Comparison of ENCODE assay signal across 15 cellular contexts in the genomic region with DNA sequence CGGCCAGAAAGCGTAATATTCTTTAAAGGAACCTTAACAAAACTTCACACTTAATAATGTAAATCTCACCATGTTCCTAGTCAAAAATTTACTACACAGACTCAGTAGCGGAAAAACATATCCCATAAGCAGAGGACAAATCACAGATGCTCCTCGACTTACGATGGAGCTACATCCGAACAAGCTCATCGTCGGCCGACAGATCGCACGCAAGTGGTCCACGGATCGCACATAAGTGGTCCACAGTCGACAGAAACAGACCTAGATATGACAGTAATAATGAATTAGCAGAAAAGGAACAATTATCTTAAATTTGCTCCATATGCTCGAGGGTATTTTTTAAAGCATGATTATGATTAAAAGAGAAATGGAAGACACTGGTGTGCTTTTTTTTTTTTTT.
"Had no signal": no experiment of that assay in that cellular context is flagged by ENCODE, and none has a peak within 500 bp of the region (broad histone marks: within the 10 kb centered on the region; RNA-seq: fewer than 3 reads in every experiment).

No MANE protein-coding gene starts in this region.

- H3K9ac ChIP-seq: SK-N-SH had no signal

- H3K27ac Mint-ChIP-seq: activated CD4-positive, alpha-beta T cell treated with anti-CD3 and anti-CD28 coated beads for 36 hours; activated CD8-positive, alpha-beta T cell treated with anti-CD3 and anti-CD28 coated beads for 36 hours; activated T-cell treated with anti-CD3 and anti-CD28 coated beads, Interleukin-2, amount 50 U/mL, for 72 hours; immature natural killer cell; T-helper 2 cell treated with Interferon-gamma antibody and Interleukin-4, amounts not matched to agents 5 μg/mL and 100 μg/mL, for 36 hours had no signal

- H3K4me3 Mint-ChIP-seq: activated CD4-positive, alpha-beta T cell treated with anti-CD3 and anti-CD28 coated beads for 36 hours; activated CD8-positive, alpha-beta T cell treated with anti-CD3 and anti-CD28 coated beads for 36 hours; activated T-cell treated with anti-CD3 and anti-CD28 coated beads, Interleukin-2, amount 50 U/mL, for 72 hours; immature natural killer cell; T-helper 2 cell treated with Interferon-gamma antibody and Interleukin-4, amounts not matched to agents 5 μg/mL and 100 μg/mL, for 36 hours had no signal

- H3K4me3 ChIP-seq: ascending aorta, gastroesophageal sphincter, thyroid gland, uterus had no signal

- H3K4me1 ChIP-seq: uterus had no signal

- H3K27ac ChIP-seq: ascending aorta, gastroesophageal sphincter, thyroid gland, uterus had no signal

- H3K4me2 ChIP-seq: SK-N-SH had no signal

- DNase-seq: activated CD4-positive, alpha-beta T cell treated with anti-CD3 and anti-CD28 coated beads for 36 hours; activated CD8-positive, alpha-beta T cell treated with anti-CD3 and anti-CD28 coated beads for 36 hours; activated naive CD4-positive, alpha-beta T cell treated with anti-CD3 and anti-CD28 coated beads, Interleukin-2, amount 50 U/mL, for 16 hours; activated T-cell treated with anti-CD3 and anti-CD28 coated beads, Interleukin-2, amount 50 U/mL, for 72 hours; cortex of kidney; immature natural killer cell; mammary epithelial cell; SK-N-SH; stimulated activated naive CD4-positive, alpha-beta T cell treated with Interleukin-2 at 50 U/mL for 16 hours; thyroid gland had no signal

- H3K27me3 Mint-ChIP-seq: activated CD4-positive, alpha-beta T cell treated with anti-CD3 and anti-CD28 coated beads for 36 hours; activated CD8-positive, alpha-beta T cell treated with anti-CD3 and anti-CD28 coated beads for 36 hours had no signal

- ATAC-seq: activated CD4-positive, alpha-beta T cell treated with anti-CD3 and anti-CD28 coated beads for 36 hours; activated CD8-positive, alpha-beta T cell treated with anti-CD3 and anti-CD28 coated beads for 36 hours; activated T-cell treated with anti-CD3 and anti-CD28 coated beads, Interleukin-2, amount 50 U/mL, for 72 hours; esophagus mucosa had no signal

- H3K27me3 ChIP-seq: ascending aorta, gastroesophageal sphincter, thyroid gland, uterus had no signal

- H3K9me3 Mint-ChIP-seq: activated CD8-positive, alpha-beta T cell treated with anti-CD3 and anti-CD28 coated beads for 36 hours; activated T-cell treated with anti-CD3 and anti-CD28 coated beads, Interleukin-2, amount 50 U/mL, for 72 hours; immature natural killer cell; T-helper 2 cell treated with Interferon-gamma antibody and Interleukin-4, amounts not matched to agents 5 μg/mL and 100 μg/mL, for 36 hours had no signal

- H3K36me3 ChIP-seq: uterus had no signal

- H3K9me2 ChIP-seq: SK-N-SH had no signal

- H3K4me1 Mint-ChIP-seq: activated CD4-positive, alpha-beta T cell treated with anti-CD3 and anti-CD28 coated beads for 36 hours had no signal

- H3K9me3 ChIP-seq: ascending aorta, gastroesophageal sphincter, SK-N-SH, thyroid gland, uterus had no signal
